17 cellular contexts compared by ENCODE assay signal in genomic region chr6:106197441-106197840, GRCh38.
A peak's percentile ranks its signal among the peaks of the same experiment; 100 is the strongest.
DNase-seq lines count a peak whose midpoint lies in the region; ATAC-seq, FAIRE-seq and TF ChIP-seq lines count a peak whose summit lies in the region.
"Had no signal": no experiment of that assay in that cellular context is flagged by ENCODE, and none has a peak within 500 bp of the region (broad histone marks: within the 10 kb centered on the region; RNA-seq: fewer than 3 reads in every experiment).

No MANE protein-coding gene starts in this region.

- H3K27me3 Mint-ChIP-seq in CD4-positive, alpha-beta T cell, result no peaks in the 10 kb centered on the region
- H3K27me3 Mint-ChIP-seq in WTC11 (ENCODE audit: low read depth), result no peaks in the 10 kb centered on the region

- TF ChIP-seq CTCF in CD4-positive, alpha-beta T cell (IDR thresholded peaks at IDR 0.05), result no peak
- TF ChIP-seq CTCF in WTC11 (IDR thresholded peaks at IDR 0.05), result no peak

- H3K4me3 ChIP-seq in H7 (ENCODE audit: insufficient read depth, low read depth, low read length), result no peak overlapping the region
- H3K4me3 ChIP-seq in HAP-1, result no peak overlapping the region
- H3K4me3 ChIP-seq: MG63, SJCRH30 had no signal

- intact Hi-C loops in CD4-positive, alpha-beta T cell (cut with DNase I, micrococcal nuclease), result no loop called here

- no peaks in the 10 kb centered on the region; the same call in 1 of the 2 replicates for H3K36me3 ChIP-seq in H7 (replicated peaks; ENCODE audit: control insufficient read depth, insufficient read depth, low read length)
- H3K36me3 ChIP-seq in HAP-1 (replicated peaks), result no peaks in the 10 kb centered on the region
- H3K36me3 ChIP-seq: SJCRH30 had no signal

- DNase-seq in CD4-positive, alpha-beta T cell, result peak in 1 of 10 experiments; percentile 14
- DNase-seq in M059J (ENCODE audit: low read depth), result peak; percentile 41
- DNase-seq in WTC11 (ENCODE audit: low spot score), result no peak
- DNase-seq in medulla oblongata (ENCODE audit: extremely low spot score), result peak; percentile 8
- no peak for DNase-seq in H7
- no peak for DNase-seq in GM19239 (ENCODE audit: insufficient read length, low spot score)
- DNase-seq in HAP-1 (ENCODE audit: low spot score in 2 of 2), result no peak
- DNase-seq: kidney; MG63; NCI-H2171; SJCRH30; stimulated activated CD4-positive, alpha-beta T cell treated with anti-CD3 and anti-CD28 coated beads, Interleukin-4, amount 100 ng/mL, for 4 hours had no signal

- CTCF ChIA-PET in CD4-positive, alpha-beta T cell (lab: Charles Lee), result no interaction called here
- CTCF ChIA-PET in WTC11 (lab: Charles Lee), result interaction anchor here (1.5 kb wide), 1 partner anchor 26 kb away, joined by 4 read pairs; no protein-coding TSS in a partner anchor

- H3K4me1 Mint-ChIP-seq in CD4-positive, alpha-beta T cell (ENCODE audit: low read depth), result peaks cover 41% of the 10 kb centered on the region
- peaks cover 28% of the 10 kb centered on the region for H3K4me1 Mint-ChIP-seq in WTC11

- H3K9me3 ChIP-seq in CD4-positive, alpha-beta T cell (ENCODE audit: control insufficient read depth, low read length), result no peaks in the 10 kb centered on the region
- H3K9me3 ChIP-seq in HAP-1, result no peaks in the 10 kb centered on the region
- H3K9me3 ChIP-seq: MG63, SJCRH30 had no signal

- no peaks in the 10 kb centered on the region for H3K9me3 Mint-ChIP-seq in CD4-positive, alpha-beta T cell
- H3K9me3 Mint-ChIP-seq in WTC11, result no peaks in the 10 kb centered on the region

- no peaks in the 10 kb centered on the region for H3K27me3 ChIP-seq in CD4-positive, alpha-beta T cell (ENCODE audit: control insufficient read depth, insufficient read depth, low read length)
- H3K27me3 ChIP-seq in H7 (ENCODE audit: control insufficient read depth, insufficient read depth, low read length) (no peaks in the 10 kb centered on the region), HAP-1 (ENCODE audit: low read depth) (no peaks in the 10 kb centered on the region)
- H3K27me3 ChIP-seq: MG63, SJCRH30 had no signal

- H3K27ac Mint-ChIP-seq in CD4-positive, alpha-beta T cell, result peak overlapping the region; percentile 78
- 0 out of 2 replicates have a peak overlapping the region, but pooled peaks have one; percentile 30 for H3K27ac Mint-ChIP-seq in WTC11

- no peak overlapping the region for H3K27ac ChIP-seq in CD4-positive, alpha-beta T cell (ENCODE audit: low read depth, low read length)
- H3K27ac ChIP-seq: C4-2B, HL-60, SJCRH30 had no signal

- POLR2A ChIA-PET in CD4-positive, alpha-beta T cell (lab: Charles Lee), result interaction anchor here (0.9 to 1.9 kb wide), 4 partner anchors 99 to 205 kb away, joined by 3 to 7 read pairs (median 5); no protein-coding TSS in a partner anchor
- POLR2A ChIA-PET in WTC11 (lab: Charles Lee), result no interaction called here

- peak overlapping the region; percentile 17 for H3K4me3 Mint-ChIP-seq in CD4-positive, alpha-beta T cell
- H3K4me3 Mint-ChIP-seq in WTC11, result no peak overlapping the region

- peaks cover 4% of the 10 kb centered on the region; the same call in 1 of the 2 replicates for H3K4me1 ChIP-seq in HAP-1
- H3K4me1 ChIP-seq: SJCRH30 had no signal

- FAIRE-seq in GM19239 (lab: Jason Lieb, UNC), result no peak
- FAIRE-seq: endometrium, kidney had no signal

- H3K36me3 Mint-ChIP-seq in CD4-positive, alpha-beta T cell (ENCODE audit: low read depth), result peaks cover 40% of the 10 kb centered on the region
- no peaks in the 10 kb centered on the region for H3K36me3 Mint-ChIP-seq in WTC11

- ATAC-seq in CD4-positive, alpha-beta T cell (ENCODE audit: poor library complexity), result no peak
- ATAC-seq in WTC11, result no peak; the same call in 1 of the 2 replicates
- no peak for ATAC-seq in HG03108 (IDR thresholded peaks at IDR 0.05; ENCODE audit: unreplicated experiment)
- ATAC-seq: activated CD4-positive, CD25-positive, alpha-beta regulatory T cell treated with anti-CD3 and anti-CD28 coated beads, Interleukin-2, amount 50 U/mL, for 24 hours had no signal

- in situ Hi-C loops in HAP-1 (cut with MboI; ENCODE audit: low sequenced_read_pairs), result no loop called here

TF ChIP-seq in WTC11, 78 proteins besides CTCF, POLR2A, EP300 and RAD21:
- TF ChIP-seq FOXK1 (CRISPR knock-in tag; IDR thresholded peaks at IDR 0.05) (no peak), MXD4 (CRISPR knock-in tag; IDR thresholded peaks at IDR 0.05; ENCODE audit: borderline replicate concordance) (no peak)
TF ChIP-seq in WTC11: peak in this region for 0.

Comparison
In these comparisons a context has a peak if more than half of its experiments do, and no peak if none do; other contexts are left out.
1. DNase-seq: peak in M059J (single experiment) and medulla oblongata (single experiment); none in WTC11 (single experiment), H7 (single experiment), GM19239 (single experiment) and HAP-1 (0 of 2).